9 cellular contexts compared by ENCODE assay signal in genomic region chr17:64016248-64016784, GRCh38. TPM values are rescaled to one million over a fixed set of nuclear protein-coding genes. Genes with fewer than 3 reads are reported as not detected.
DNase-seq lines count a peak whose midpoint lies in the region; ATAC-seq and TF ChIP-seq lines count a peak whose summit lies in the region.
"Had no signal": no experiment of that assay in that cellular context is flagged by ENCODE, and none has a peak within 500 bp of the region (broad histone marks: within the 10 kb centered on the region; RNA-seq: fewer than 3 reads in every experiment).

No MANE protein-coding gene starts in this region.

- no peak overlapping the region for H3K4me3 Mint-ChIP-seq in chondrocyte (ENCODE audit: unreplicated experiment)
- no peak overlapping the region for H3K4me3 Mint-ChIP-seq in neural progenitor cell

- no peak overlapping the region for H3K9ac ChIP-seq in neural progenitor cell

- H2AFZ ChIP-seq in neural progenitor cell (replicated peaks) = peak overlapping the region; percentile 70

- H3K27me3 Mint-ChIP-seq in chondrocyte (ENCODE audit: low read depth) (peaks cover 7% of the 10 kb centered on the region), neural progenitor cell (ENCODE audit: insufficient read depth, low read depth) (peaks cover 2% of the 10 kb centered on the region)

- DNase-seq in NAMALWA (ENCODE audit: low spot score) = peak; percentile 69
- DNase-seq in chondrocyte (ENCODE audit: low spot score) = no peak
- no peak for DNase-seq in neural progenitor cell (ENCODE audit: low spot score)
- no peak for DNase-seq in NCI-H1092 (lab: John Stamatoyannopoulos, UW)
- no peak for DNase-seq in foreskin melanocyte
- DNase-seq: NCI-H2171 treated with DMSO at 0.1 percent for 48 hours had no signal

- H3K4me1 ChIP-seq in DOHH2 (ENCODE audit: control insufficient read depth, low read length) (peaks cover 70% of the 10 kb centered on the region), neural progenitor cell (peaks cover 5% of the 10 kb centered on the region)

- H3K27me3 ChIP-seq in DOHH2 (ENCODE audit: control insufficient read depth, low read length) = no peaks in the 10 kb centered on the region
- no peaks in the 10 kb centered on the region for H3K27me3 ChIP-seq in neural progenitor cell

- H3K9me2 ChIP-seq in DOHH2 (replicated peaks; ENCODE audit: control insufficient read depth, low read length) = no peaks in the 10 kb centered on the region

- 0 out of 2 replicates have a peak, but pooled peaks cover 4% of the 10 kb centered on the region for H4K20me1 ChIP-seq in DOHH2 (ENCODE audit: control insufficient read depth, insufficient read depth, low read depth, low read length)
- no peaks in the 10 kb centered on the region for H4K20me1 ChIP-seq in neural progenitor cell (ENCODE audit: low read depth)

- peak; percentile 36 for TF ChIP-seq CTCF in DOHH2 (IDR thresholded peaks at IDR 0.05; ENCODE audit: low read depth, low read length, poor library complexity, severe bottlenecking)
- peak; percentile 49 for TF ChIP-seq CTCF in chondrocyte (IDR thresholded peaks at IDR 0.05)
- TF ChIP-seq CTCF in neural progenitor cell (IDR thresholded peaks at IDR 0.05) = peak; percentile 15

- H3K27ac Mint-ChIP-seq in chondrocyte (ENCODE audit: unreplicated experiment) = no peak overlapping the region
- H3K27ac Mint-ChIP-seq in neural progenitor cell = no peak overlapping the region

- H3F3A ChIP-seq in DOHH2 (ENCODE audit: control insufficient read depth, insufficient read depth) = peaks cover 19% of the 10 kb centered on the region
- H3F3A ChIP-seq in neural progenitor cell (ENCODE audit: low read depth) = no peaks in the 10 kb centered on the region

- H3K36me3 Mint-ChIP-seq in chondrocyte (ENCODE audit: low read depth) (no peaks in the 10 kb centered on the region), neural progenitor cell (no peaks in the 10 kb centered on the region)

- H3K27ac ChIP-seq in DOHH2 (ENCODE audit: low read depth, low read length) = no peak overlapping the region
- H3K27ac ChIP-seq in neural progenitor cell = no peak overlapping the region

- H3K79me2 ChIP-seq in DOHH2 (ENCODE audit: control insufficient read depth, low read length) (peaks cover 58% of the 10 kb centered on the region), neural progenitor cell (ENCODE audit: low read depth) (no peaks in the 10 kb centered on the region)

- H3K9me3 ChIP-seq in DOHH2 (ENCODE audit: control insufficient read depth, insufficient read depth, low read length) (no peaks in the 10 kb centered on the region), neural progenitor cell (ENCODE audit: low read depth) (no peaks in the 10 kb centered on the region)

- H3K4me2 ChIP-seq in DOHH2 (ENCODE audit: low read length) (peak overlapping the region; percentile 77), neural progenitor cell (no peak overlapping the region)

- no peaks in the 10 kb centered on the region for H3K9me3 Mint-ChIP-seq in chondrocyte (ENCODE audit: low read depth)
- H3K9me3 Mint-ChIP-seq in neural progenitor cell = no peaks in the 10 kb centered on the region

- H3K4me3 ChIP-seq in DOHH2 (ENCODE audit: low read length) (peak overlapping the region; percentile 44), neural progenitor cell (no peak overlapping the region)

- ATAC-seq in HG02870 (IDR thresholded peaks at IDR 0.05; ENCODE audit: unreplicated experiment) = no peak
- no peak for ATAC-seq in HG03469 (IDR thresholded peaks at IDR 0.05; ENCODE audit: unreplicated experiment)

- H3K4me1 Mint-ChIP-seq in chondrocyte (ENCODE audit: low read depth) (no peaks in the 10 kb centered on the region), neural progenitor cell (peaks cover 2% of the 10 kb centered on the region)

- H3K36me3 ChIP-seq in DOHH2 (ENCODE audit: control insufficient read depth, low read length) (no peaks in the 10 kb centered on the region), neural progenitor cell (no peaks in the 10 kb centered on the region)

RNA-seq across cellular contexts. Expression of gene ICAM2, which starts 4.1 kb away (rescaled TPM):
- total RNA-seq in chondrocyte (not detected in 3 replicates), neural progenitor cell (ENCODE audit: low replicate concordance) (not detected in 2 replicates)

RNA-seq across cellular contexts. Expression of gene PRR29, which starts 18.2 kb away (rescaled TPM):
- total RNA-seq in chondrocyte = 0.28 to 0.35 TPM in 2 of 3 replicates, not detected in the other
- total RNA-seq in neural progenitor cell (ENCODE audit: low replicate concordance) = 0.95 and 1.5 TPM in 2 replicates

RNA-seq across cellular contexts. Expression of gene SCN4A, which starts 43.6 kb away (rescaled TPM):
- total RNA-seq in chondrocyte (not detected in 3 replicates), neural progenitor cell (ENCODE audit: low replicate concordance) (1.8 and 4.2 TPM in 2 replicates)
